In genomic region chr10:122327237-122328206, GRCh38 we compare ENCODE assay signal across 1 cellular context.
TF ChIP-seq lines count a peak whose summit lies in the region.

No MANE protein-coding gene starts in this region.

TF ChIP-seq in H1, 55 proteins besides CTCF, POLR2A, EP300 and RAD21 (continued from another document):
- TF ChIP-seq CHD7 (IDR thresholded peaks at IDR 0.05; ENCODE audit: insufficient replicate concordance, low read length) = no peak
- no peak for TF ChIP-seq SAP30 (IDR thresholded peaks at IDR 0.05; ENCODE audit: insufficient read depth, insufficient replicate concordance, low read length)
- TF ChIP-seq EGR1 (IDR thresholded peaks at IDR 0.05; ENCODE audit: borderline replicate concordance, low read depth, low read length) = no peak
- TF ChIP-seq BRCA1 (IDR thresholded peaks at IDR 0.05; ENCODE audit: low read depth, low read length) = no peak
- TF ChIP-seq USF2 (IDR thresholded peaks at IDR 0.05; ENCODE audit: low read length) = no peak
- TF ChIP-seq TEAD4 (IDR thresholded peaks at IDR 0.05; ENCODE audit: low read depth, low read length) = no peak
- no peak for TF ChIP-seq SP2 (IDR thresholded peaks at IDR 0.05; ENCODE audit: low read length)
- no peak for TF ChIP-seq HDAC6 (IDR thresholded peaks at IDR 0.05; ENCODE audit: low read depth, low read length)
- TF ChIP-seq ASH2L (IDR thresholded peaks at IDR 0.05; ENCODE audit: low read length) = no peak
TF ChIP-seq in H1: peak in this region for 0.
